8 cellular contexts compared by ENCODE assay signal in the genomic region with DNA sequence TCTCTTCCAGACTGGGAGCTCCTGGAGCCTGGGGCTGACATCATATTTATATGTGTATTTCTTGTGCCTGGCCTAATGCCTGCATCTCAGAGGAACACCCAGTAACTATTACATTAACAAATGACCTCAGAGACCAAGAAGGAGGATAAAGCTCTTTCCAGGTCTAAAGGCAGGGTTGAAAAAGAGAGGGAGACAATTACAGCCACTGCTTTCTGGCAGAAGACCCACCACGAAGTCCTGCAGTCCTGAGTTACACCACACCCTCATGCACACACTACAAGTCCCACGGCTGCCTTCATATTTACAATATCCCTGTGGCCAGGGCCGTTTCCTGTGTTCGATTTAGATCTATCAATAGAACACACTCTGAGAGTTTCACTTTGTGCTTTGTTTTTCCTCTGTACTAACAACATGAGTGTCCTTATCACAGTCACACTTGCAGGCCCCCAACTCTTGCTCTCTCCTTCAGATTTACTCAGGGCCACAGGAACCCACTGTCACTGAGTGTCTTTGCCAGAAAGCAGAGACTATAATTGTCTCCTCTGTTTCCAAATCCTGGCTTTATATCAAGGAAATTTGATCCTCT.
DNase-seq lines count a peak whose midpoint lies in the region; ATAC-seq, FAIRE-seq and TF ChIP-seq lines count a peak whose summit lies in the region.

No MANE protein-coding gene starts in this region.

- H3K4me1 Mint-ChIP-seq in central memory CD8-positive, alpha-beta T cell: peaks cover 11% of the 10 kb centered on the region

- H3K9me3 ChIP-seq in small intestine (ENCODE audit: control insufficient read depth, low read depth): no peaks in the 10 kb centered on the region

- 0 to 12% (median 2%) methylated on average over 4 of the region's 4 CpGs for WGBS in small intestine, 3 donors

- H3K27me3 ChIP-seq in small intestine (ENCODE audit: control insufficient read depth in 2 of 2, insufficient read depth in 2 of 2, low read length in 2 of 2): no peaks in the 10 kb centered on the region

- peak; percentile 76 for ATAC-seq in GM18858 (IDR thresholded peaks at IDR 0.05; ENCODE audit: unreplicated experiment)
- peak; percentile 66 for ATAC-seq in HG02623 (IDR thresholded peaks at IDR 0.05; ENCODE audit: unreplicated experiment)
- ATAC-seq in central memory CD8-positive, alpha-beta T cell (replicated peaks; ENCODE audit: extremely low read depth, poor library complexity, severe bottlenecking): peak; percentile 19

- CTCF ChIA-PET in HEK293T (lab: Yijun Ruan, JAX): no interaction called here

- H3K36me3 ChIP-seq in small intestine (ENCODE audit: control insufficient read depth in 2 of 2, insufficient read depth in 2 of 2, low read length in 2 of 2): no peaks in the 10 kb centered on the region

- H3K27ac Mint-ChIP-seq in central memory CD8-positive, alpha-beta T cell (ENCODE audit: low read depth): peak overlapping the region; percentile 63

- peaks cover 0 to 3% of the 10 kb centered on the region in 2 donors for H3K4me1 ChIP-seq in small intestine (ENCODE audit: control insufficient read depth in 2 of 2, insufficient read depth in 1 of 2, low read depth in 1 of 2, low read length in 1 of 2)

- no peaks in the 10 kb centered on the region for H3K36me3 Mint-ChIP-seq in central memory CD8-positive, alpha-beta T cell (ENCODE audit: insufficient read depth)

- no peak overlapping the region for H3K4me3 ChIP-seq in small intestine (ENCODE audit: low read depth in 1 of 2, low read length in 2 of 2)

- peaks cover 5% of the 10 kb centered on the region for H3K27me3 Mint-ChIP-seq in central memory CD8-positive, alpha-beta T cell

- POLR2A ChIA-PET in HEK293T (lab: Yijun Ruan, JAX): no interaction called here

- DNase-seq in NCI-H2196 (lab: John Stamatoyannopoulos, UW; ENCODE audit: unreplicated experiment): peak; percentile 25
- no peak for DNase-seq in central memory CD8-positive, alpha-beta T cell (ENCODE audit: low spot score in 2 of 2)
- DNase-seq in small intestine: peak; percentile 12
- no peak for DNase-seq in C1 segment of cervical spinal cord (lab: John Stamatoyannopoulos, UW)
- no peak for DNase-seq in HEK293T (ENCODE audit: extremely low spot score)
- DNase-seq in iPS-NIHi11 (ENCODE audit: low spot score): no peak

- peak overlapping the region in 1 of 2 donors; percentile 83 for H3K27ac ChIP-seq in small intestine (ENCODE audit: low read depth in 1 of 2, low read length in 1 of 2)

- no peaks in the 10 kb centered on the region for H3K9me3 Mint-ChIP-seq in central memory CD8-positive, alpha-beta T cell

- no peak overlapping the region for H3K4me3 Mint-ChIP-seq in central memory CD8-positive, alpha-beta T cell

- FAIRE-seq in small intestine (lab: Jason Lieb, UNC): no peak

TF ChIP-seq in HEK293T, 16 proteins besides CTCF, POLR2A, EP300 and RAD21:
- no peak for TF ChIP-seq NFRKB (IDR thresholded peaks at IDR 0.05)
- no peak for TF ChIP-seq FOXM1 (IDR thresholded peaks at IDR 0.05; ENCODE audit: borderline replicate concordance)
- no peak for TF ChIP-seq ELF4 (IDR thresholded peaks at IDR 0.05)
- no peak for TF ChIP-seq ZNF384 (IDR thresholded peaks at IDR 0.05)
- TF ChIP-seq ARNT (IDR thresholded peaks at IDR 0.05): no peak
- TF ChIP-seq TARDBP (IDR thresholded peaks at IDR 0.05): no peak
- TF ChIP-seq LEF1 (IDR thresholded peaks at IDR 0.05; ENCODE audit: borderline replicate concordance): no peak
- TF ChIP-seq CTBP1 (IDR thresholded peaks at IDR 0.05; ENCODE audit: borderline replicate concordance): no peak
- TF ChIP-seq L3MBTL2 (conservative IDR thresholded peaks at IDR 0.05): no peak
- TF ChIP-seq FOXK2 (IDR thresholded peaks at IDR 0.05): no peak

Comparison
In these comparisons a context has a peak if more than half of its experiments do, and no peak if none do; other contexts are left out.
1. ATAC-seq: peak in every context shown above with its lines; median percentile 76 in GM18858; 66 in HG02623; 19 in central memory CD8-positive, alpha-beta T cell.
2. DNase-seq: peak in NCI-H2196 (single experiment) and small intestine (single experiment); none in central memory CD8-positive, alpha-beta T cell (0 of 2), C1 segment of cervical spinal cord (0 of 14), HEK293T (single experiment) and iPS-NIHi11 (single experiment).